8 cellular contexts compared by ENCODE assay signal in genomic region chr5:72452515-72453259, GRCh38. TPM values are rescaled to one million over a fixed set of nuclear protein-coding genes. Genes with fewer than 3 reads are reported as not detected.
DNase-seq lines count a peak whose midpoint lies in the region; ATAC-seq and TF ChIP-seq lines count a peak whose summit lies in the region.

No MANE protein-coding gene starts in this region.

- H3K4me3 Mint-ChIP-seq in GM23338 = no peak overlapping the region
- H3K4me3 Mint-ChIP-seq in activated naive CD8-positive, alpha-beta T cell treated with anti-CD3 and anti-CD28 coated beads, Interleukin-2, amount 50 U/mL, for 24 hours = no peak overlapping the region
- H3K4me3 Mint-ChIP-seq in stimulated activated naive CD8-positive, alpha-beta T cell treated with anti-CD3 and anti-CD28 coated beads, Interleukin-15, amount 100 ng/mL, for 72 hours = no peak overlapping the region

- ATAC-seq in GM23338 = no peak; the same call in 2 of the 3 replicates
- ATAC-seq in GM18519 (IDR thresholded peaks at IDR 0.05; ENCODE audit: low FRiP score, unreplicated experiment) = no peak
- no peak for ATAC-seq in activated naive CD8-positive, alpha-beta T cell treated with anti-CD3 and anti-CD28 coated beads, Interleukin-2, amount 50 U/mL, for 24 hours
- ATAC-seq in stimulated activated naive CD8-positive, alpha-beta T cell treated with anti-CD3 and anti-CD28 coated beads, Interleukin-15, amount 100 ng/mL, for 72 hours = no peak

- H3K9me3 Mint-ChIP-seq in GM23338 = no peaks in the 10 kb centered on the region
- H3K9me3 Mint-ChIP-seq in activated naive CD8-positive, alpha-beta T cell treated with anti-CD3 and anti-CD28 coated beads, Interleukin-2, amount 50 U/mL, for 24 hours = no peaks in the 10 kb centered on the region
- H3K9me3 Mint-ChIP-seq in stimulated activated naive CD8-positive, alpha-beta T cell treated with anti-CD3 and anti-CD28 coated beads, Interleukin-15, amount 100 ng/mL, for 72 hours = no peaks in the 10 kb centered on the region

- no peaks in the 10 kb centered on the region for H3K36me3 ChIP-seq in GM23338 (ENCODE audit: insufficient read depth)
- peaks cover 7% of the 10 kb centered on the region for H3K36me3 ChIP-seq in right atrium auricular region
- peaks cover 0 to 53% (median 0%) of the 10 kb centered on the region in 6 donors for H3K36me3 ChIP-seq in spleen

- no peaks in the 10 kb centered on the region for H3K36me3 Mint-ChIP-seq in GM23338 (ENCODE audit: low read depth)
- H3K36me3 Mint-ChIP-seq in activated naive CD8-positive, alpha-beta T cell treated with anti-CD3 and anti-CD28 coated beads, Interleukin-2, amount 50 U/mL, for 24 hours (ENCODE audit: low read depth) = no peaks in the 10 kb centered on the region

- intact Hi-C loops in spleen (cut with DNase I; ENCODE audit: low total_unique reads) = loop anchor here (10.0 kb wide), 1 partner anchor 52 kb away; the partner anchor contains the start of gene ZNF366

- TF ChIP-seq CTCF in GM23338 (conservative IDR thresholded peaks at IDR 0.05; ENCODE audit: low read depth in 2 of 2) (no peak), right atrium auricular region (IDR thresholded peaks at IDR 0.05) (no peak), spleen (IDR thresholded peaks at IDR 0.05 in 8 of 11, conservative IDR thresholded peaks at IDR 0.05 in 3 of 11) (no peak)

- H3K4me2 ChIP-seq in GM23338 = no peak overlapping the region

- H3K27me3 ChIP-seq in GM23338 (ENCODE audit: insufficient read depth) (no peaks in the 10 kb centered on the region), right atrium auricular region (no peaks in the 10 kb centered on the region), spleen (replicated peaks in 1 of 7) (no peaks in the 10 kb centered on the region)

- peaks cover 8% of the 10 kb centered on the region for H3K27me3 Mint-ChIP-seq in GM23338 (ENCODE audit: insufficient read depth, low read depth, poor library complexity)
- H3K27me3 Mint-ChIP-seq in activated naive CD8-positive, alpha-beta T cell treated with anti-CD3 and anti-CD28 coated beads, Interleukin-2, amount 50 U/mL, for 24 hours = peaks cover 8% of the 10 kb centered on the region
- peaks cover 32% of the 10 kb centered on the region for H3K27me3 Mint-ChIP-seq in stimulated activated naive CD8-positive, alpha-beta T cell treated with anti-CD3 and anti-CD28 coated beads, Interleukin-15, amount 100 ng/mL, for 72 hours

- peaks cover 22% of the 10 kb centered on the region for H3K9me2 ChIP-seq in GM23338 (ENCODE audit: insufficient read depth)

- 44 to 66% (median 57%) methylated on average over 9 of the region's 9 CpGs for WGBS in spleen, 5 donors

- no peak overlapping the region for H3K27ac Mint-ChIP-seq in GM23338
- no peak overlapping the region for H3K27ac Mint-ChIP-seq in activated naive CD8-positive, alpha-beta T cell treated with anti-CD3 and anti-CD28 coated beads, Interleukin-2, amount 50 U/mL, for 24 hours
- no peak overlapping the region for H3K27ac Mint-ChIP-seq in stimulated activated naive CD8-positive, alpha-beta T cell treated with anti-CD3 and anti-CD28 coated beads, Interleukin-15, amount 100 ng/mL, for 72 hours

- peak overlapping the region; percentile 94 for H2AFZ ChIP-seq in GM23338

- H4K20me1 ChIP-seq in GM23338 (replicated peaks; ENCODE audit: insufficient read depth) = no peaks in the 10 kb centered on the region

- no peaks in the 10 kb centered on the region for H3F3A ChIP-seq in GM23338 (replicated peaks; ENCODE audit: low read depth)

- H3K4me1 Mint-ChIP-seq in GM23338 = peaks cover 12% of the 10 kb centered on the region
- H3K4me1 Mint-ChIP-seq in activated naive CD8-positive, alpha-beta T cell treated with anti-CD3 and anti-CD28 coated beads, Interleukin-2, amount 50 U/mL, for 24 hours = no peaks in the 10 kb centered on the region
- H3K4me1 Mint-ChIP-seq in stimulated activated naive CD8-positive, alpha-beta T cell treated with anti-CD3 and anti-CD28 coated beads, Interleukin-15, amount 100 ng/mL, for 72 hours = no peaks in the 10 kb centered on the region

- H3K4me3 ChIP-seq in GM23338 = no peak overlapping the region
- H3K4me3 ChIP-seq in right atrium auricular region = no peak overlapping the region
- H3K4me3 ChIP-seq in spleen = peak overlapping the region in 1 of 8 donors; percentile 15

- DNase-seq in GM23338 (ENCODE audit: low spot score) (no peak), amniotic epithelial cell (ENCODE audit: low read depth) (peak; percentile 64), right atrium auricular region (ENCODE audit: low spot score) (peak; percentile 92), spleen (no peak), NCI-H146 (lab: John Stamatoyannopoulos, UW) (no peak)
- no peak for DNase-seq in activated naive CD8-positive, alpha-beta T cell treated with anti-CD3 and anti-CD28 coated beads, Interleukin-2, amount 50 U/mL, for 24 hours
- DNase-seq in stimulated activated naive CD8-positive, alpha-beta T cell treated with anti-CD3 and anti-CD28 coated beads, Interleukin-15, amount 100 ng/mL, for 72 hours = no peak

- H3K79me2 ChIP-seq in GM23338 (replicated peaks; ENCODE audit: insufficient read depth) = no peaks in the 10 kb centered on the region

- H3K4me1 ChIP-seq in GM23338 (ENCODE audit: insufficient read depth) = no peaks in the 10 kb centered on the region
- H3K4me1 ChIP-seq in right atrium auricular region = peaks cover 0 to 78% of the 10 kb centered on the region in 2 donors
- H3K4me1 ChIP-seq in spleen = peaks cover 30 to 62% (median 47%) of the 10 kb centered on the region in 6 donors

- TF ChIP-seq POLR2A in spleen (IDR thresholded peaks at IDR 0.05) = no peak

- no peak overlapping the region for H3K27ac ChIP-seq in GM23338 (ENCODE audit: low read depth)
- H3K27ac ChIP-seq in right atrium auricular region = peak overlapping the region; percentile 90 to 94
- H3K27ac ChIP-seq in spleen = peak overlapping the region; percentile 83 to 92 (median 88)

- no peaks in the 10 kb centered on the region for H3K9me3 ChIP-seq in right atrium auricular region
- H3K9me3 ChIP-seq in spleen = no peaks in the 10 kb centered on the region

TF ChIP-seq in GM23338, 12 proteins besides CTCF, POLR2A, EP300 and RAD21 (continues in another document):
- no peak for TF ChIP-seq EZH2 (IDR thresholded peaks at IDR 0.05; ENCODE audit: low read depth, unreplicated experiment)
- TF ChIP-seq EZH2phosphoT487 (IDR thresholded peaks at IDR 0.05; ENCODE audit: unreplicated experiment) = no peak
- TF ChIP-seq ETS1 (IDR thresholded peaks at IDR 0.05) = no peak
- no peak for TF ChIP-seq STAT1 (IDR thresholded peaks at IDR 0.05; ENCODE audit: unreplicated experiment)
- TF ChIP-seq JUNB (IDR thresholded peaks at IDR 0.05; ENCODE audit: unreplicated experiment) = no peak
- TF ChIP-seq ZNF331 (CRISPR knock-in tag; IDR thresholded peaks at IDR 0.05; ENCODE audit: low read depth) = no peak
- no peak for TF ChIP-seq CREB1 (CRISPR knock-in tag; IDR thresholded peaks at IDR 0.05; ENCODE audit: low read depth)

RNA-seq across cellular contexts. Expression of gene ZNF366, which starts 54.5 kb away (rescaled TPM):
- not detected in 2 replicates for total RNA-seq in GM23338 (2014; rRNA removed; shearing (Covaris generic))
- polyA plus RNA-seq in GM23338 (2016; fragmentation: Nextera tagmentation; extraction: Ambion mirVana) (not detected in 2 replicates), spleen (1 to 10 TPM in 1 of 3 donors, under 1 TPM in 2; 0.26 to 2.3 (median 0.38) TPM)
- total RNA-seq in right atrium auricular region (1 to 10 TPM; 4.4 to 9.0 TPM), spleen (10 to 100 TPM in 5 of 7 donors, 1 to 10 TPM in 2; 8.1 to 19.8 (median 14.7) TPM)

Comparison
In these comparisons a context has a peak if more than half of its experiments do, and no peak if none do; other contexts are left out.
1. DNase-seq: peak in amniotic epithelial cell (single experiment) and right atrium auricular region (single experiment); none in GM23338 (single experiment), spleen (single experiment), activated naive CD8-positive, alpha-beta T cell treated with anti-CD3 and anti-CD28 coated beads, Interleukin-2, amount 50 U/mL, for 24 hours (single experiment), NCI-H146 (single experiment) and stimulated activated naive CD8-positive, alpha-beta T cell treated with anti-CD3 and anti-CD28 coated beads, Interleukin-15, amount 100 ng/mL, for 72 hours (0 of 2).